ENCODE assay signal across 20 cellular contexts in genomic region chr17:61322316-61323014, GRCh38.
DNase-seq lines count a peak whose midpoint lies in the region; ATAC-seq and TF ChIP-seq lines count a peak whose summit lies in the region.
"Had no signal": no experiment of that assay in that cellular context is flagged by ENCODE, and none has a peak within 500 bp of the region (broad histone marks: within the 10 kb centered on the region; RNA-seq: fewer than 3 reads in every experiment).

No MANE protein-coding gene starts in this region.

- peaks cover 13% of the 10 kb centered on the region for H3K27me3 Mint-ChIP-seq in neural progenitor cell (ENCODE audit: insufficient read depth, low read depth)
- H3K27me3 Mint-ChIP-seq: B cell had no signal

- intact Hi-C loops in ascending aorta (cut with DNase I) (no loop called here), uterus (cut with DNase I; ENCODE audit: low total_unique reads) (no loop called here)

- TF ChIP-seq POLR2A in gastroesophageal sphincter (IDR thresholded peaks at IDR 0.05) (no peak), uterus (IDR thresholded peaks at IDR 0.05) (no peak)

- H3K9ac ChIP-seq in neural progenitor cell: no peak overlapping the region
- H3K9ac ChIP-seq: KMS-11 had no signal

- peaks cover 44% of the 10 kb centered on the region for H3K4me1 Mint-ChIP-seq in neural progenitor cell
- H3K4me1 Mint-ChIP-seq: B cell had no signal

- no peaks in the 10 kb centered on the region for H3K9me3 Mint-ChIP-seq in neural progenitor cell

- no peaks in the 10 kb centered on the region for H3K79me2 ChIP-seq in neural progenitor cell (ENCODE audit: low read depth)

- H3K27ac ChIP-seq in ascending aorta (peak overlapping the region; percentile 46 to 75), gastroesophageal sphincter (peak overlapping the region in 3 of 4 donors; percentile 71 to 76 (median 74)), neural progenitor cell (no peak overlapping the region), uterus (peak overlapping the region; percentile 70 to 80)
- H3K27ac ChIP-seq: KMS-11 had no signal

- H3K4me1 ChIP-seq in ascending aorta: peaks cover 4 to 20% of the 10 kb centered on the region in 2 donors
- peaks cover 3 to 40% (median 10%) of the 10 kb centered on the region in 3 donors for H3K4me1 ChIP-seq in gastroesophageal sphincter
- peaks cover 34% of the 10 kb centered on the region for H3K4me1 ChIP-seq in neural progenitor cell
- H3K4me1 ChIP-seq in uterus: peaks cover 4 to 5% of the 10 kb centered on the region in 2 donors

- H3K4me3 ChIP-seq in ascending aorta: no peak overlapping the region
- no peak overlapping the region for H3K4me3 ChIP-seq in gastroesophageal sphincter
- H3K4me3 ChIP-seq in neural progenitor cell: no peak overlapping the region
- H3K4me3 ChIP-seq in uterus: no peak overlapping the region
- H3K4me3 ChIP-seq: adrenal gland, SJCRH30 had no signal

- ATAC-seq in gastroesophageal sphincter (no peak), GM21528 (IDR thresholded peaks at IDR 0.05; ENCODE audit: low FRiP score, unreplicated experiment) (no peak)

- TF ChIP-seq CTCF in ascending aorta (IDR thresholded peaks at IDR 0.05) (peak in 1 of 3 experiments; percentile 13), gastroesophageal sphincter (IDR thresholded peaks at IDR 0.05) (no peak), neural progenitor cell (IDR thresholded peaks at IDR 0.05) (no peak), uterus (IDR thresholded peaks at IDR 0.05) (peak in 3 of 4 experiments; percentile 14 to 38 (median 36))

- H3K4me3 Mint-ChIP-seq in neural progenitor cell: no peak overlapping the region
- H3K4me3 Mint-ChIP-seq: B cell had no signal

- no peaks in the 10 kb centered on the region for H3K36me3 Mint-ChIP-seq in neural progenitor cell

- H3K36me3 ChIP-seq in ascending aorta (no peaks in the 10 kb centered on the region), gastroesophageal sphincter (no peaks in the 10 kb centered on the region), neural progenitor cell (no peaks in the 10 kb centered on the region), uterus (no peaks in the 10 kb centered on the region)
- H3K36me3 ChIP-seq: adrenal gland, SJCRH30 had no signal

- H3F3A ChIP-seq in neural progenitor cell (ENCODE audit: low read depth): peaks cover 11% of the 10 kb centered on the region

- TF ChIP-seq EP300 in gastroesophageal sphincter (IDR thresholded peaks at IDR 0.05): no peak

- no peak overlapping the region for H3K27ac Mint-ChIP-seq in neural progenitor cell
- H3K27ac Mint-ChIP-seq: B cell had no signal

- H2AFZ ChIP-seq in neural progenitor cell (replicated peaks): no peak overlapping the region

- 54 to 59% methylated on average over 5 of the region's 5 CpGs for WGBS in gastroesophageal sphincter (ENCODE audit: low coverage in 1 of 2), 2 donors

- H4K20me1 ChIP-seq in neural progenitor cell (ENCODE audit: low read depth): no peaks in the 10 kb centered on the region

- no peaks in the 10 kb centered on the region for H3K27me3 ChIP-seq in ascending aorta
- no peaks in the 10 kb centered on the region for H3K27me3 ChIP-seq in gastroesophageal sphincter
- no peaks in the 10 kb centered on the region for H3K27me3 ChIP-seq in neural progenitor cell
- no peaks in the 10 kb centered on the region for H3K27me3 ChIP-seq in uterus
- H3K27me3 ChIP-seq: adrenal gland, SJCRH30 had no signal

- peak overlapping the region; percentile 27 for H3K4me2 ChIP-seq in neural progenitor cell
- H3K4me2 ChIP-seq: KMS-11 had no signal

- no peak for DNase-seq in ascending aorta (ENCODE audit: low spot score in 2 of 2)
- no peak for DNase-seq in neural progenitor cell (ENCODE audit: low spot score)
- DNase-seq in uterus: no peak
- no peak for DNase-seq in midbrain (lab: John Stamatoyannopoulos, UW)
- no peak for DNase-seq in NCI-H1930 (lab: John Stamatoyannopoulos, UW)
- DNase-seq: activated T-cell treated with anti-CD3 and anti-CD28 coated beads, Interleukin-2, amount 50 U/mL, for 48 hours; adrenal gland; central memory CD4-positive, alpha-beta T cell; effector CD8-positive, alpha-beta T cell; kidney glomerular epithelial cell; NCI-H1092 treated with DMSO at 0.1 percent for 48 hours; NCI-H524 treated with DMSO at 0.1 percent for 48 hours; occipital lobe; stimulated activated CD4-positive, alpha-beta T cell treated with anti-CD3 and anti-CD28 coated beads, Interleukin-2, amount 100 ng/mL, for 24 hours; T-helper 9 cell had no signal

- no peaks in the 10 kb centered on the region for H3K9me3 ChIP-seq in ascending aorta
- no peaks in the 10 kb centered on the region for H3K9me3 ChIP-seq in gastroesophageal sphincter
- no peaks in the 10 kb centered on the region for H3K9me3 ChIP-seq in neural progenitor cell (ENCODE audit: low read depth)
- H3K9me3 ChIP-seq in uterus: no peaks in the 10 kb centered on the region
- H3K9me3 ChIP-seq: adrenal gland had no signal

Comparison
In these comparisons a context has a peak if more than half of its experiments do, and no peak if none do; other contexts are left out.
1. CTCF ChIP-seq: peak in uterus (3 of 4); none in gastroesophageal sphincter (0 of 4) and neural progenitor cell (single experiment).